In genomic region chr4:3074078-3074845, GRCh38 we compare ENCODE assay signal across 8 cellular contexts. TPM values are rescaled to one million over a fixed set of nuclear protein-coding genes. Genes with fewer than 3 reads are reported as not detected.
A peak's percentile ranks its signal among the peaks of the same experiment; 100 is the strongest.
DNase-seq lines count a peak whose midpoint lies in the region; ATAC-seq, FAIRE-seq and TF ChIP-seq lines count a peak whose summit lies in the region.

Gene HTT, plus strand, starts transcription at chr4:3074681. Its CDS starts 145 bp downstream, at chr4:3074826.
Gene HTT-AS, minus strand, starts transcription at chr4:3074538.

- FAIRE-seq in HTR-8/SVneo (lab: Jason Lieb, UNC): peak; percentile 99

- H3K4me3 ChIP-seq in endodermal cell (ENCODE audit: low read length) (peak within 1 kb of the TSS; percentile 96), mesodermal cell (ENCODE audit: extremely low read depth, insufficient read depth, low read length, poor library complexity, severe bottlenecking) (peak within 1 kb of the TSS; percentile 64)

- WGBS in endodermal cell (ENCODE audit: insufficient coverage in 1 of 2, insufficient read length in 1 of 2), 2 experiments: 0% methylated on average over 5 to 70 of the region's 81 CpGs
- WGBS in mesodermal cell (ENCODE audit: insufficient coverage in 2 of 2), 2 experiments: 0% methylated on average over 46 to 52 of the region's 81 CpGs

- DNase-seq in Caki2 (ENCODE audit: low read depth) (peak; percentile 97), HTR-8/SVneo (ENCODE audit: insufficient read length, low spot score) (peak; percentile 95), NOMO-1 treated with dmso at 0.1 percent for 144 hours (lab: John Stamatoyannopoulos, UW; ENCODE audit: unreplicated experiment) (peak; percentile 79), endodermal cell (peak; percentile 99)
- DNase-seq in activated CD8-positive, alpha-beta memory T cell treated with anti-CD3 and anti-CD28 coated beads, Interleukin-2, amount 50 U/mL, for 1 hour (ENCODE audit: extremely low read depth): peak; percentile 91
- DNase-seq in stimulated activated CD8-positive, alpha-beta memory T cell treated with anti-CD3 and anti-CD28 coated beads, Interleukin-15, amount 100 ng/mL, for 1 hour (ENCODE audit: low read depth): peak; percentile 95

- H3K27ac Mint-ChIP-seq in endodermal cell: peak within 1 kb of the TSS; percentile 99

- peaks cover 14% of the 10 kb centered on the region for H3K4me1 Mint-ChIP-seq in endodermal cell

- H3K27ac ChIP-seq in endodermal cell (ENCODE audit: low read depth, low read length): peak within 1 kb of the TSS; percentile 89
- peak within 1 kb of the TSS; percentile 96 for H3K27ac ChIP-seq in mesodermal cell (ENCODE audit: low read depth, low read length, severe bottlenecking)

- H3K9me3 ChIP-seq in endodermal cell (ENCODE audit: control insufficient read depth, low read length) (no peaks in the 10 kb centered on the region), mesodermal cell (ENCODE audit: control insufficient read depth, low read length) (no peaks in the 10 kb centered on the region)

- TF ChIP-seq CTCF in endodermal cell (conservative IDR thresholded peaks at IDR 0.05): no peak

- ATAC-seq in GM21390 (IDR thresholded peaks at IDR 0.05; ENCODE audit: unreplicated experiment): peak; percentile 80

- H3K9me3 Mint-ChIP-seq in endodermal cell: no peaks in the 10 kb centered on the region

- H3K27me3 ChIP-seq in endodermal cell (ENCODE audit: control insufficient read depth, insufficient read depth, low read length, poor library complexity, severe bottlenecking): no peaks in the 10 kb centered on the region

- peaks cover 3% of the 10 kb centered on the region for H3K27me3 Mint-ChIP-seq in endodermal cell (ENCODE audit: insufficient read depth)

- in situ Hi-C loops in Caki2 (cut with HindIII; ENCODE audit: low pct_unique_long_range_greater_than_20kb, low sequenced_read_pairs): no loop called here

- H3K4me3 Mint-ChIP-seq in endodermal cell: peak within 1 kb of the TSS; percentile 88

- H3K36me3 ChIP-seq in endodermal cell (ENCODE audit: control insufficient read depth, insufficient read depth, low read length) (peaks cover 5% of the 10 kb centered on the region), mesodermal cell (ENCODE audit: control insufficient read depth, insufficient read depth, low read length) (no peaks in the 10 kb centered on the region)

- peaks cover 3% of the 10 kb centered on the region for H3K4me1 ChIP-seq in endodermal cell (ENCODE audit: control insufficient read depth, insufficient read depth, low read length)
- no peaks in the 10 kb centered on the region for H3K4me1 ChIP-seq in mesodermal cell (ENCODE audit: control insufficient read depth, insufficient read depth, low read length, poor library complexity, severe bottlenecking)

- H3K9ac ChIP-seq in endodermal cell (ENCODE audit: extremely low read depth, low read length, poor library complexity, severe bottlenecking): peak within 1 kb of the TSS; percentile 95

- H3K36me3 Mint-ChIP-seq in endodermal cell (ENCODE audit: low read depth): peaks cover 3% of the 10 kb centered on the region

RNA-seq across cellular contexts. Expression of gene HTT, which starts in this region (rescaled TPM):
- 11.4 and 20.7 TPM in 2 replicates for total RNA-seq in Caki2 (2014; rRNA removed; shearing (Covaris generic); ENCODE audit: low replicate concordance)
- total RNA-seq in endodermal cell: 100 to 1,000 TPM; 104 to 109 TPM
- 29.7 TPM for polyA plus RNA-seq in endodermal cell (2013, experiment 1 of 2)
- 24.3 TPM for polyA plus RNA-seq in endodermal cell (2013, experiment 2 of 2)
- 30.0 TPM for polyA plus RNA-seq in mesodermal cell (2013, experiment 1 of 2)
- 20.5 TPM for polyA plus RNA-seq in mesodermal cell (2013, experiment 2 of 2)

RNA-seq across cellular contexts. Expression of gene HTT-AS, which starts in this region (rescaled TPM):
- not detected in 2 replicates for total RNA-seq in Caki2 (2014; rRNA removed; shearing (Covaris generic); ENCODE audit: low replicate concordance)
- not detected for total RNA-seq in endodermal cell
- not detected for polyA plus RNA-seq in endodermal cell (2013, experiment 1 of 2)
- polyA plus RNA-seq in endodermal cell (2013, experiment 2 of 2): not detected
- not detected for polyA plus RNA-seq in mesodermal cell (2013, experiment 1 of 2)
- not detected for polyA plus RNA-seq in mesodermal cell (2013, experiment 2 of 2)

Comparison
In these comparisons a context has a peak if more than half of its experiments do, and no peak if none do; other contexts are left out.
1. Peak in every context shown above with its lines: DNase-seq, ATAC-seq, H3K4me3 ChIP-seq and H3K27ac ChIP-seq.